Comparison of ENCODE assay signal across 22 cellular contexts in the genomic region with DNA sequence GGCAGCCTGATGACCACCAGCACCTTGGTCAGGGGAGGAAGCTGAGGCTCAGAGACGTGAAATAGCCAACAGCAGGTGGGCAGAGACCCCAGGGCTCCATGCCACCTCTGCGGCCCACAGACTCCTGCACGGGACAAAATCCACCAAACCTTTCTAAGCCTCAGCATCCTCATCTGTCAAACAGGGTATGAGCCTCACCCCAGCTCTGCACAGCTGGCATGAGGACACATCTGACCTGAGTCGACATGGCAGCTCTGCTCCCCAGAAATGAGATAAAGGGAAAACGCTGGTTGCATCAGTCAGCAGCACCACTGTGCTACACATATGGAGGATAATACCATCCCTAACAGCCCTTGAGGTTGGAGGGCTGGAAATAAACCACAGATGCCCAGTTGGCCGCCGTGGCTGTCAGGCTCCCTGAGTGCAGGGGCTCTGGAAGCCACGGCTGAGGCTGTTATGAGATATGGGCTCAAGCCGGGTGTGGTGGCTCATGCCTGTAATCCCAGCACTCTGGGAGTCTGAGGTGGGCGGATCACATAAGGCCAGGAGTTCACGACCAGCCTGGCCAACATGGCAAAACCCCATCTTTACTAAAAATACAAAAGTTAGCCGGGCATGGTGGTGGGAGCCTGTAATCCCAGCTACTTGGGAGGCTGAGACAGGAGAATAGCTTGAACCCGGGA. TPM values are rescaled to one million over a fixed set of nuclear protein-coding genes. Genes with fewer than 3 reads are reported as not detected.
A peak's percentile ranks its signal among the peaks of the same experiment; 100 is the strongest.
DNase-seq lines count a peak whose midpoint lies in the region; ATAC-seq, FAIRE-seq and TF ChIP-seq lines count a peak whose summit lies in the region.
"Had no signal": no experiment of that assay in that cellular context is flagged by ENCODE, and none has a peak within 500 bp of the region (broad histone marks: within the 10 kb centered on the region; RNA-seq: fewer than 3 reads in every experiment).

No MANE protein-coding gene starts in this region.

- H3K27me3 Mint-ChIP-seq in chondrocyte (ENCODE audit: low read depth) = peaks cover 51% of the 10 kb centered on the region

- H3K9me3 ChIP-seq in RWPE2 (ENCODE audit: severe bottlenecking) (no peaks in the 10 kb centered on the region), kidney (ENCODE audit: control insufficient read depth in 1 of 2, low read length in 2 of 2) (no peaks in the 10 kb centered on the region), suprapubic skin (no peaks in the 10 kb centered on the region)
- H3K9me3 ChIP-seq: MG63 had no signal

- H3K27ac ChIP-seq in RWPE2 (ENCODE audit: poor library complexity, severe bottlenecking) (no peak overlapping the region), kidney (ENCODE audit: low read depth in 2 of 2, low read length in 2 of 2) (no peak overlapping the region), suprapubic skin (no peak overlapping the region)

- H3K27ac Mint-ChIP-seq in chondrocyte (ENCODE audit: unreplicated experiment) = no peak overlapping the region
- H3K27ac Mint-ChIP-seq: CD4-positive, alpha-beta T cell had no signal

- H3K27me3 ChIP-seq in RWPE2 (ENCODE audit: insufficient read depth, poor library complexity, severe bottlenecking) = no peaks in the 10 kb centered on the region
- H3K27me3 ChIP-seq in suprapubic skin = peaks cover 41% of the 10 kb centered on the region
- H3K27me3 ChIP-seq: MG63 had no signal

- H3K9ac ChIP-seq in kidney (ENCODE audit: low read length in 2 of 2) = no peak overlapping the region

- H3K4me3 ChIP-seq in RWPE2 (ENCODE audit: severe bottlenecking) (no peak overlapping the region), kidney (ENCODE audit: low read length in 2 of 2) (no peak overlapping the region), suprapubic skin (no peak overlapping the region)
- H3K4me3 ChIP-seq: GM12878, MG63 had no signal

- no peak for TF ChIP-seq EP300 in suprapubic skin (IDR thresholded peaks at IDR 0.05)

- no peaks in the 10 kb centered on the region for H3K4me1 Mint-ChIP-seq in chondrocyte (ENCODE audit: low read depth)

- ATAC-seq in RWPE2 (ENCODE audit: low read depth) = no peak
- ATAC-seq: GM12878 had no signal

- no peaks in the 10 kb centered on the region for H3K9me3 Mint-ChIP-seq in chondrocyte (ENCODE audit: low read depth)
- H3K9me3 Mint-ChIP-seq: CD4-positive, alpha-beta T cell had no signal

- no peaks in the 10 kb centered on the region for H3K36me3 Mint-ChIP-seq in chondrocyte (ENCODE audit: low read depth)

- DNase-seq in activated effector memory CD4-positive, alpha-beta T cell treated with anti-CD3 and anti-CD28 coated beads, Interleukin-2, amount 50 U/mL, for 16 hours = peak; percentile 28
- DNase-seq in activated effector memory CD4-positive, alpha-beta T cell treated with Interleukin-2 at 50 U/mL for 16 hours = no peak
- peak; percentile 28 for DNase-seq in RWPE2 (ENCODE audit: low spot score)
- peak; percentile 49 for DNase-seq in kidney
- peak; percentile 21 to 50 for DNase-seq in suprapubic skin (ENCODE audit: low spot score in 2 of 2)
- DNase-seq in chondrocyte (ENCODE audit: low spot score) = no peak
- DNase-seq in H54 (ENCODE audit: insufficient read length, low spot score) = no peak
- DNase-seq: CD4-positive, alpha-beta T cell; COR-L47; H7; KBM-7; MG63; NCI-H1417 treated with DMSO at 0.1 percent for 48 hours; NCI-H1694 treated with DMSO at 0.1 percent for 48 hours; NCI-H2081; NCI-H2227 treated with DMSO at 0.1 percent for 48 hours; NCI-H510A; RPMI8226; SHP77 had no signal

- FAIRE-seq in kidney (lab: Jason Lieb, UNC) (no peak), H54 (lab: Jason Lieb, UNC) (no peak)
- FAIRE-seq: G401.6, GM12878 had no signal

- H3K4me3 Mint-ChIP-seq in chondrocyte (ENCODE audit: unreplicated experiment) = no peak overlapping the region
- H3K4me3 Mint-ChIP-seq: CD4-positive, alpha-beta T cell had no signal

- H3K36me3 ChIP-seq in RWPE2 (ENCODE audit: low read depth) = no peaks in the 10 kb centered on the region
- H3K36me3 ChIP-seq in kidney (ENCODE audit: control insufficient read depth in 1 of 2, insufficient read depth in 2 of 2, low read length in 2 of 2) = no peaks in the 10 kb centered on the region
- no peaks in the 10 kb centered on the region for H3K36me3 ChIP-seq in suprapubic skin
- H3K36me3 ChIP-seq: MG63 had no signal

- intact Hi-C loops in kidney (cut with DNase I) = no loop called here

- H3K4me1 ChIP-seq in RWPE2 (ENCODE audit: insufficient read depth, poor library complexity, severe bottlenecking) = no peaks in the 10 kb centered on the region
- H3K4me1 ChIP-seq in kidney (ENCODE audit: control insufficient read depth in 1 of 2, insufficient read depth in 1 of 2, low read depth in 1 of 2, low read length in 2 of 2) = no peaks in the 10 kb centered on the region
- H3K4me1 ChIP-seq in suprapubic skin = no peaks in the 10 kb centered on the region

- 75% methylated on average over 11 of the region's 13 CpGs for WGBS in suprapubic skin

- no peak for TF ChIP-seq POLR2A in suprapubic skin (IDR thresholded peaks at IDR 0.05)
- no peak for TF ChIP-seq POLR2A in H54 (IDR thresholded peaks at IDR 0.05; ENCODE audit: low read depth, low read length)

- TF ChIP-seq CTCF in RWPE2 (IDR thresholded peaks at IDR 0.05; ENCODE audit: poor library complexity, severe bottlenecking) (no peak), kidney (IDR thresholded peaks at IDR 0.05; ENCODE audit: borderline replicate concordance, extremely low read depth, insufficient read depth) (no peak), suprapubic skin (IDR thresholded peaks at IDR 0.05) (no peak), chondrocyte (IDR thresholded peaks at IDR 0.05) (no peak)

RNA-seq across cellular contexts. Expression of a gene that starts 25.0 kb away (rescaled TPM):
- total RNA-seq in kidney (0.16 TPM), suprapubic skin (not detected), chondrocyte (not detected in 3 replicates)
- polyA plus RNA-seq in kidney (ENCODE audit: insufficient read depth, low read depth, low replicate concordance) = not detected
- polyA plus RNA-seq: BJ had no signal

Comparison
In these comparisons a context has a peak if more than half of its experiments do, and no peak if none do; other contexts are left out.
1. DNase-seq: peak in activated effector memory CD4-positive, alpha-beta T cell treated with anti-CD3 and anti-CD28 coated beads, Interleukin-2, amount 50 U/mL, for 16 hours (single experiment), RWPE2 (single experiment), kidney (single experiment) and suprapubic skin (2 of 2); none in activated effector memory CD4-positive, alpha-beta T cell treated with Interleukin-2 at 50 U/mL for 16 hours (single experiment), chondrocyte (single experiment) and H54 (single experiment).